In genomic region chr11:64885367-64886286, GRCh38 we compare ENCODE assay signal across 10 cellular contexts. TPM values are rescaled to one million over a fixed set of nuclear protein-coding genes. Genes with fewer than 3 reads are reported as not detected.
A peak's percentile ranks its signal among the peaks of the same experiment; 100 is the strongest.
DNase-seq lines count a peak whose midpoint lies in the region; ATAC-seq and TF ChIP-seq lines count a peak whose summit lies in the region.
"Had no signal": no experiment of that assay in that cellular context is flagged by ENCODE, and none has a peak within 500 bp of the region (broad histone marks: within the 10 kb centered on the region; RNA-seq: fewer than 3 reads in every experiment).

No MANE protein-coding gene starts in this region.

- DNase-seq in Caco-2 (peak in 1 of 2 experiments; percentile 50), NCI-H510A (lab: John Stamatoyannopoulos, UW) (peak; percentile 23), mucosa of descending colon (no peak), ureter (ENCODE audit: low spot score) (no peak), endothelial cell (ENCODE audit: low spot score) (no peak)
- no peak for DNase-seq in activated naive CD8-positive, alpha-beta T cell treated with anti-CD3 and anti-CD28 coated beads, Interleukin-2, amount 10 ng/mL, durations not matched to agents 7 days and 5 days
- DNase-seq: effector CD8-positive, alpha-beta T cell; NK-92 treated with Interleukin-12 subunit alpha and Interleukin-12 subunit beta, amount 100 ng/mL, for 24 hours had no signal

- H3K4me1 Mint-ChIP-seq in Caco-2 (ENCODE audit: low read depth, unreplicated experiment) (peaks cover 39% of the 10 kb centered on the region), endothelial cell (ENCODE audit: unreplicated experiment) (peaks cover 13% of the 10 kb centered on the region)
- peaks cover 28% of the 10 kb centered on the region for H3K4me1 Mint-ChIP-seq in activated naive CD8-positive, alpha-beta T cell treated with anti-CD3 and anti-CD28 coated beads, Interleukin-2, amount 10 ng/mL, durations not matched to agents 7 days and 5 days

- CTCF ChIA-PET in Caco-2 (lab: Charles Lee): interaction anchor here (1.2 kb wide), 2 partner anchors 38 to 128 kb away, joined by 3 to 4 read pairs; partner anchors contain the start of gene ARL2

- no peaks in the 10 kb centered on the region for H3K27me3 ChIP-seq in Caco-2 (replicated peaks; ENCODE audit: control insufficient read depth, insufficient read depth, low read length)

- BruUV-seq in Caco-2 (replicated peaks; lab: Mats Ljungman, UMichigan): TSS peak; percentile 2

- H3K4me1 ChIP-seq in Caco-2 (peaks cover 59% of the 10 kb centered on the region), mucosa of descending colon (ENCODE audit: low read depth) (peaks cover 20% of the 10 kb centered on the region)

- H3K9me3 Mint-ChIP-seq in Caco-2 (ENCODE audit: unreplicated experiment) (no peaks in the 10 kb centered on the region), endothelial cell (ENCODE audit: unreplicated experiment) (no peaks in the 10 kb centered on the region)
- no peaks in the 10 kb centered on the region for H3K9me3 Mint-ChIP-seq in activated naive CD8-positive, alpha-beta T cell treated with anti-CD3 and anti-CD28 coated beads, Interleukin-2, amount 10 ng/mL, durations not matched to agents 7 days and 5 days

- peak overlapping the region; percentile 23 for H3K27ac Mint-ChIP-seq in Caco-2 (ENCODE audit: unreplicated experiment)
- peak overlapping the region; percentile 84 for H3K27ac Mint-ChIP-seq in activated naive CD8-positive, alpha-beta T cell treated with anti-CD3 and anti-CD28 coated beads, Interleukin-2, amount 10 ng/mL, durations not matched to agents 7 days and 5 days
- no peak overlapping the region for H3K27ac Mint-ChIP-seq in endothelial cell (ENCODE audit: unreplicated experiment)

- intact Hi-C loops in Caco-2 (cut with micrococcal nuclease; ENCODE audit: unreplicated experiment): no loop called here
- intact Hi-C loops in mucosa of descending colon (cut with DNase I, micrococcal nuclease): no loop called here

- H3K36me3 Mint-ChIP-seq in Caco-2 (ENCODE audit: insufficient read depth, unreplicated experiment) (peaks cover 36% of the 10 kb centered on the region), endothelial cell (ENCODE audit: low read depth, unreplicated experiment) (no peaks in the 10 kb centered on the region)
- no peaks in the 10 kb centered on the region for H3K36me3 Mint-ChIP-seq in activated naive CD8-positive, alpha-beta T cell treated with anti-CD3 and anti-CD28 coated beads, Interleukin-2, amount 10 ng/mL, durations not matched to agents 7 days and 5 days

- H3K4me3 Mint-ChIP-seq in Caco-2 (ENCODE audit: unreplicated experiment) (peak overlapping the region; percentile 2), endothelial cell (ENCODE audit: unreplicated experiment) (no peak overlapping the region)
- H3K4me3 Mint-ChIP-seq in activated naive CD8-positive, alpha-beta T cell treated with anti-CD3 and anti-CD28 coated beads, Interleukin-2, amount 10 ng/mL, durations not matched to agents 7 days and 5 days: peak overlapping the region; percentile 48

- ATAC-seq in activated naive CD8-positive, alpha-beta T cell treated with anti-CD3 and anti-CD28 coated beads, Interleukin-2, amount 10 ng/mL, durations not matched to agents 7 days and 5 days (ENCODE audit: low read depth): peak; percentile 60
- peak; percentile 26 for ATAC-seq in mucosa of descending colon
- ATAC-seq in GM21526 (IDR thresholded peaks at IDR 0.05; ENCODE audit: low FRiP score, unreplicated experiment): no peak
- ATAC-seq in GM19397 (IDR thresholded peaks at IDR 0.05; ENCODE audit: unreplicated experiment): no peak

- no peaks in the 10 kb centered on the region for H3K9me3 ChIP-seq in Caco-2
- no peaks in the 10 kb centered on the region for H3K9me3 ChIP-seq in mucosa of descending colon

- TF ChIP-seq CTCF in Caco-2 (IDR thresholded peaks at IDR 0.05; ENCODE audit: insufficient read depth in 1 of 2, low read depth in 1 of 2, low read length in 1 of 2, severe bottlenecking in 1 of 2, unreplicated experiment in 1 of 2) (no peak), mucosa of descending colon (IDR thresholded peaks at IDR 0.05) (no peak), endothelial cell (IDR thresholded peaks at IDR 0.05; ENCODE audit: unreplicated experiment) (no peak)

- POLR2A ChIA-PET in Caco-2 (lab: Charles Lee): no interaction called here
- POLR2A ChIA-PET in activated naive CD8-positive, alpha-beta T cell treated with anti-CD3 and anti-CD28 coated beads, Interleukin-2, amount 10 ng/mL, durations not matched to agents 7 days and 5 days (lab: Charles Lee): interaction anchor here (1.3 to 24.3 kb wide), 5 partner anchors 9 to 236 kb away, joined by 4 to 782 read pairs (median 5); partner anchors contain the start of genes CDC42BPG, FAU and MRPL49

- H3K4me3 ChIP-seq in Caco-2 (ENCODE audit: low read depth, low read length): no peak overlapping the region
- no peak overlapping the region for H3K4me3 ChIP-seq in mucosa of descending colon

- no peaks in the 10 kb centered on the region for H3K27me3 Mint-ChIP-seq in Caco-2 (ENCODE audit: insufficient read depth, unreplicated experiment)
- no peaks in the 10 kb centered on the region for H3K27me3 Mint-ChIP-seq in activated naive CD8-positive, alpha-beta T cell treated with anti-CD3 and anti-CD28 coated beads, Interleukin-2, amount 10 ng/mL, durations not matched to agents 7 days and 5 days
- peaks cover 2% of the 10 kb centered on the region for H3K27me3 Mint-ChIP-seq in endothelial cell (ENCODE audit: unreplicated experiment)

- H3K36me3 ChIP-seq in Caco-2 (ENCODE audit: control insufficient read depth, insufficient read depth, low read length): no peaks in the 10 kb centered on the region; the same call in 1 of the 2 replicates
- no peaks in the 10 kb centered on the region for H3K36me3 ChIP-seq in mucosa of descending colon (ENCODE audit: low read depth)

RNA-seq across cellular contexts. Expression of gene EHD1, which starts 7.2 kb away (rescaled TPM):
- total RNA-seq in Caco-2 (2022) (123 and 129 TPM in 2 replicates), mucosa of descending colon (10 to 100 TPM; 58.3 to 85.9 (median 81.5) TPM), ureter (47.3 TPM), endothelial cell (ENCODE audit: unreplicated experiment) (84.0 TPM)
- 100 to 1,000 TPM; 187 to 195 TPM for total RNA-seq in activated naive CD8-positive, alpha-beta T cell treated with anti-CD3 and anti-CD28 coated beads, Interleukin-2, amount 10 ng/mL, durations not matched to agents 7 days and 5 days

RNA-seq across cellular contexts. Expression of gene ATG2A, which starts 31.4 kb away (rescaled TPM):
- total RNA-seq in Caco-2 (2022) (27.9 and 31.1 TPM in 2 replicates), mucosa of descending colon (10 to 100 TPM; 35.4 to 39.8 (median 36.6) TPM), ureter (27.9 TPM), endothelial cell (ENCODE audit: unreplicated experiment) (22.4 TPM)
- total RNA-seq in activated naive CD8-positive, alpha-beta T cell treated with anti-CD3 and anti-CD28 coated beads, Interleukin-2, amount 10 ng/mL, durations not matched to agents 7 days and 5 days: 10 to 100 TPM; 34.5 to 39.7 TPM

RNA-seq across cellular contexts. Expression of gene PPP2R5B, which starts 38.9 kb away (rescaled TPM):
- total RNA-seq in Caco-2 (2022): 7.4 and 7.7 TPM in 2 replicates
- total RNA-seq in activated naive CD8-positive, alpha-beta T cell treated with anti-CD3 and anti-CD28 coated beads, Interleukin-2, amount 10 ng/mL, durations not matched to agents 7 days and 5 days: 10 to 100 TPM; 18.6 to 22.3 TPM
- total RNA-seq in mucosa of descending colon: 10 to 100 TPM; 23.0 to 39.7 (median 23.2) TPM
- 18.9 TPM for total RNA-seq in ureter
- 13.3 TPM for total RNA-seq in endothelial cell (ENCODE audit: unreplicated experiment)

RNA-seq across cellular contexts. Expression of gene CDC42BPG, which starts 41.2 kb away (rescaled TPM):
- 29.1 and 36.0 TPM in 2 replicates for total RNA-seq in Caco-2 (2022)
- total RNA-seq in activated naive CD8-positive, alpha-beta T cell treated with anti-CD3 and anti-CD28 coated beads, Interleukin-2, amount 10 ng/mL, durations not matched to agents 7 days and 5 days: 1 to 10 TPM; 3.4 to 3.5 TPM
- 10 to 100 TPM; 24.3 to 73.1 (median 32.3) TPM for total RNA-seq in mucosa of descending colon
- total RNA-seq in ureter: 28.5 TPM
- 4.1 TPM for total RNA-seq in endothelial cell (ENCODE audit: unreplicated experiment)

RNA-seq across cellular contexts. Expression of gene GPHA2, which starts 50.1 kb away (rescaled TPM):
- not detected in 2 replicates for total RNA-seq in Caco-2 (2022)
- not detected for total RNA-seq in activated naive CD8-positive, alpha-beta T cell treated with anti-CD3 and anti-CD28 coated beads, Interleukin-2, amount 10 ng/mL, durations not matched to agents 7 days and 5 days
- not detected for total RNA-seq in mucosa of descending colon
- not detected for total RNA-seq in ureter
- not detected for total RNA-seq in endothelial cell (ENCODE audit: unreplicated experiment)

Comparison
In these comparisons a context has a peak if more than half of its experiments do, and no peak if none do; other contexts are left out.
1. ATAC-seq: peak in activated naive CD8-positive, alpha-beta T cell treated with anti-CD3 and anti-CD28 coated beads, Interleukin-2, amount 10 ng/mL, durations not matched to agents 7 days and 5 days (single experiment) and mucosa of descending colon (single experiment); none in GM21526 (single experiment) and GM19397 (single experiment).